10 cellular contexts compared by ENCODE assay signal in genomic region chr3:134803051-134803505, GRCh38. TPM values are rescaled to one million over a fixed set of nuclear protein-coding genes. Genes with fewer than 3 reads are reported as not detected.
DNase-seq lines count a peak whose midpoint lies in the region; ATAC-seq and TF ChIP-seq lines count a peak whose summit lies in the region.
"Had no signal": no experiment of that assay in that cellular context is flagged by ENCODE, and none has a peak within 500 bp of the region (broad histone marks: within the 10 kb centered on the region; RNA-seq: fewer than 3 reads in every experiment).

No MANE protein-coding gene starts in this region.

- H3K4me1 Mint-ChIP-seq in activated T-helper 17 cell treated with anti-CD3 and anti-CD28 coated beads, Interleukin-2, amount 50 U/mL, for 72 hours = peaks cover 20% of the 10 kb centered on the region

- H3K27me3 Mint-ChIP-seq in activated T-helper 17 cell treated with anti-CD3 and anti-CD28 coated beads, Interleukin-2, amount 50 U/mL, for 72 hours = peaks cover 6% of the 10 kb centered on the region

- H3K4me3 Mint-ChIP-seq in activated T-helper 17 cell treated with anti-CD3 and anti-CD28 coated beads, Interleukin-2, amount 50 U/mL, for 72 hours = peak overlapping the region; percentile 49

- intact Hi-C loops in Right ventricle myocardium superior (cut with DNase I) = no loop called here

- in situ Hi-C loops in G401 (cut with HindIII; ENCODE audit: low sequenced_read_pairs) = no loop called here

- no peaks in the 10 kb centered on the region for H3K9me3 Mint-ChIP-seq in activated T-helper 17 cell treated with anti-CD3 and anti-CD28 coated beads, Interleukin-2, amount 50 U/mL, for 72 hours

- CTCF ChIA-PET in HEK293T (lab: Yijun Ruan, JAX) = no interaction called here

- POLR2A ChIA-PET in HEK293T (lab: Yijun Ruan, JAX) = no interaction called here

- no peaks in the 10 kb centered on the region for H3K36me3 Mint-ChIP-seq in activated T-helper 17 cell treated with anti-CD3 and anti-CD28 coated beads, Interleukin-2, amount 50 U/mL, for 72 hours (ENCODE audit: low read depth)

- DNase-seq in G401 (ENCODE audit: low spot score) = no peak
- no peak for DNase-seq in HEK293T (ENCODE audit: extremely low spot score)
- no peak for DNase-seq in NCI-H82 (lab: John Stamatoyannopoulos, UW)
- no peak for DNase-seq in Right ventricle myocardium superior
- DNase-seq: nucleus accumbens, SIG-M5 had no signal

- peak; percentile 49 for ATAC-seq in GM18517 (IDR thresholded peaks at IDR 0.05; ENCODE audit: unreplicated experiment)
- peak; percentile 57 for ATAC-seq in GM19455 (IDR thresholded peaks at IDR 0.05; ENCODE audit: unreplicated experiment)
- peak; percentile 57 for ATAC-seq in HG03039 (IDR thresholded peaks at IDR 0.05; ENCODE audit: unreplicated experiment)
- peak; percentile 91 for ATAC-seq in activated T-helper 17 cell treated with anti-CD3 and anti-CD28 coated beads, Interleukin-2, amount 50 U/mL, for 72 hours (replicated peaks)
- no peak for ATAC-seq in Right ventricle myocardium superior (ENCODE audit: poor library complexity)

- peak overlapping the region; percentile 44 for H3K27ac Mint-ChIP-seq in activated T-helper 17 cell treated with anti-CD3 and anti-CD28 coated beads, Interleukin-2, amount 50 U/mL, for 72 hours

TF ChIP-seq in HEK293T, 16 proteins besides CTCF, POLR2A, EP300 and RAD21:
- TF ChIP-seq PKNOX1 (IDR thresholded peaks at IDR 0.05) (no peak), SUZ12 (IDR thresholded peaks at IDR 0.05) (no peak), L3MBTL2 (conservative IDR thresholded peaks at IDR 0.05) (no peak), CTBP1 (IDR thresholded peaks at IDR 0.05; ENCODE audit: borderline replicate concordance) (no peak), FOXM1 (IDR thresholded peaks at IDR 0.05; ENCODE audit: borderline replicate concordance) (no peak), BHLHE40 (IDR thresholded peaks at IDR 0.05; ENCODE audit: borderline replicate concordance) (no peak), HDGF (IDR thresholded peaks at IDR 0.05; ENCODE audit: borderline replicate concordance) (no peak), TARDBP (IDR thresholded peaks at IDR 0.05) (no peak), FOXK2 (IDR thresholded peaks at IDR 0.05) (no peak), ARNT (IDR thresholded peaks at IDR 0.05) (no peak), SP1 (IDR thresholded peaks at IDR 0.05) (no peak), FOXA1 (IDR thresholded peaks at IDR 0.05) (no peak), LEF1 (IDR thresholded peaks at IDR 0.05; ENCODE audit: borderline replicate concordance) (no peak), ELF4 (IDR thresholded peaks at IDR 0.05) (no peak), NFRKB (IDR thresholded peaks at IDR 0.05) (no peak), ZNF384 (IDR thresholded peaks at IDR 0.05) (no peak)

RNA-seq across cellular contexts. Expression of gene EPHB1, which starts 8.0 kb away (rescaled TPM):
- total RNA-seq in activated T-helper 17 cell treated with anti-CD3 and anti-CD28 coated beads, Interleukin-2, amount 50 U/mL, for 72 hours = 1 to 10 TPM; 1.2 to 1.3 TPM
- not detected in 2 replicates for total RNA-seq in G401 (2014; rRNA removed; shearing (Covaris generic))
- total RNA-seq in Right ventricle myocardium superior = 1.1 TPM
